8 cellular contexts compared by ENCODE assay signal in the genomic region with DNA sequence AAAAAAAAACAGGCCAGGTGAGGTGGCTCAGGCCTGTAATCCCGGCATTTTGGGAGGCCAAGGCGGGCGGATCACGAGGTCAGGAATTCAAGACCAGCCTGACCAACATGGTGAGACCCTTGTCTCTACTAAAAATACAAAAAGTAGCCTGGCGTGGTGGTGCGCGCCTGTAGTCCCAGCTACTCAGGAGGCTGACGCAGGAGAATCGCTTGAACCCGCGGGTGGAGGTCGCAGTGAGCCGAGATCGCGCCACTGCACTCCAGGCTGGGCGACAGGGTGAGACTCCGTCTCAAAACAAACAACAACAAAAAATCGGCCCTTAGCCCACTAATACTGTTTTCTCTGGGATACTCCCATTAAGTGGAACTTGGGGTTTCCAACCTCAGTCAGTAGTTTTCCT. TPM values are rescaled to one million over a fixed set of nuclear protein-coding genes. Genes with fewer than 3 reads are reported as not detected.
DNase-seq lines count a peak whose midpoint lies in the region; ATAC-seq and TF ChIP-seq lines count a peak whose summit lies in the region.
"Not testable (repeated sequence)": the region's sequence is repeated elsewhere in the genome, so short reads cannot be mapped to it uniquely, and the experiment has no call there.

No MANE protein-coding gene starts in this region.

- not testable (repeated sequence) for TF ChIP-seq POLR2A in IMR-90 (IDR thresholded peaks at IDR 0.05; ENCODE audit: low read depth, low read length); ovary (IDR thresholded peaks at IDR 0.05)

- not testable (repeated sequence) for H2AK9ac ChIP-seq in IMR-90 (replicated peaks; ENCODE audit: low read depth, low read length, poor library complexity)

- POLR2A ChIA-PET in IMR-90 (lab: Charles Lee; ENCODE audit: unreplicated experiment): not testable (repeated sequence)

- H2AK5ac ChIP-seq in IMR-90 (ENCODE audit: low read depth, low read length): not testable (repeated sequence)

- H3K18ac ChIP-seq in IMR-90 (ENCODE audit: low read depth, low read length): not testable (repeated sequence)

- not testable (repeated sequence) for H4K5ac ChIP-seq in IMR-90 (ENCODE audit: low read depth, low read length)

- not testable (repeated sequence) for TF ChIP-seq CTCF in IMR-90 (conservative IDR thresholded peaks at IDR 0.05; ENCODE audit: low read depth, low read length); ascending aorta (IDR thresholded peaks at IDR 0.05); epithelial cell of proximal tubule (conservative IDR thresholded peaks at IDR 0.05; ENCODE audit: low read depth, low read length); left lung (IDR thresholded peaks at IDR 0.05); ovary (IDR thresholded peaks at IDR 0.05)

- not testable (repeated sequence) for H4K91ac ChIP-seq in IMR-90 (ENCODE audit: insufficient read depth, low read depth, low read length)

- H3K9ac ChIP-seq in IMR-90 (ENCODE audit: low read depth, low read length): peak overlapping the region; percentile 97; the same call in 1 of the 2 replicates

- H3K4me3 Mint-ChIP-seq in CD4-positive, CD25-positive, alpha-beta regulatory T cell: peak overlapping the region; percentile 95 to 100 (median 99)
- peak overlapping the region; percentile 98 for H3K4me3 Mint-ChIP-seq in T-helper 2 cell treated with Interferon-gamma antibody and Interleukin-4, amounts not matched to agents 5 μg/mL and 100 μg/mL, for 36 hours

- peaks cover 35 to 70% (median 51%) of the 10 kb centered on the region in 4 donors for H3K4me1 Mint-ChIP-seq in CD4-positive, CD25-positive, alpha-beta regulatory T cell
- H3K4me1 Mint-ChIP-seq in T-helper 2 cell treated with Interferon-gamma antibody and Interleukin-4, amounts not matched to agents 5 μg/mL and 100 μg/mL, for 36 hours (ENCODE audit: low read depth): peaks cover 22% of the 10 kb centered on the region

- H2BK5ac ChIP-seq in IMR-90 (ENCODE audit: low read depth, low read length, poor library complexity, severe bottlenecking): not testable (repeated sequence)

- H3K56ac ChIP-seq in IMR-90 (ENCODE audit: extremely low read depth, insufficient read depth, low read length): not testable (repeated sequence)

- not testable (repeated sequence) for DNase-seq in CD4-positive, CD25-positive, alpha-beta regulatory T cell; IMR-90; T-helper 2 cell treated with Interferon-gamma antibody and Interleukin-4, amounts not matched to agents 5 μg/mL and 100 μg/mL, for 36 hours (ENCODE audit: low spot score); ascending aorta (ENCODE audit: low spot score in 2 of 2); epithelial cell of proximal tubule (ENCODE audit: low read depth)
- peak in 1 of 2 donors; percentile 59 for DNase-seq in left lung
- peak in 1 of 5 donors; percentile 25 for DNase-seq in ovary

- H2BK20ac ChIP-seq in IMR-90 (ENCODE audit: low read depth, low read length): not testable (repeated sequence)

- H3K27me3 ChIP-seq in CD4-positive, CD25-positive, alpha-beta regulatory T cell (ENCODE audit: control insufficient read depth, insufficient read depth, low read length); IMR-90 (ENCODE audit: control insufficient read depth, insufficient read depth, low read length); ascending aorta; left lung; ovary; thymus (ENCODE audit: control insufficient read depth, insufficient read depth): not testable (repeated sequence)

- H3K9me3 Mint-ChIP-seq in CD4-positive, CD25-positive, alpha-beta regulatory T cell; T-helper 2 cell treated with Interferon-gamma antibody and Interleukin-4, amounts not matched to agents 5 μg/mL and 100 μg/mL, for 36 hours: not testable (repeated sequence)

- H3K27ac ChIP-seq in CD4-positive, CD25-positive, alpha-beta regulatory T cell (ENCODE audit: insufficient read depth, low read length, poor library complexity, severe bottlenecking); IMR-90 (ENCODE audit: insufficient read depth, low read length); ascending aorta; ovary; thymus (ENCODE audit: low read depth): not testable (repeated sequence)
- peak overlapping the region in 1 of 2 donors; percentile 92 for H3K27ac ChIP-seq in left lung

- dilution Hi-C loops in IMR-90 (cut with HindIII; ENCODE audit: low sequenced_read_pairs, unreplicated experiment): not testable (repeated sequence)

- peaks cover 26% of the 10 kb centered on the region for H3K4me1 ChIP-seq in CD4-positive, CD25-positive, alpha-beta regulatory T cell (ENCODE audit: control insufficient read depth, insufficient read depth, low read length, poor library complexity, severe bottlenecking)
- H3K4me1 ChIP-seq in IMR-90 (ENCODE audit: control insufficient read depth, insufficient read depth, low read length); ovary (ENCODE audit: insufficient read depth); thymus (ENCODE audit: control insufficient read depth, insufficient read depth, low read length): not testable (repeated sequence)
- H3K4me1 ChIP-seq in ascending aorta (peaks cover 0 to 19% of the 10 kb centered on the region in 2 donors), left lung (peaks cover 0 to 28% of the 10 kb centered on the region in 2 donors)

- CTCF ChIA-PET in IMR-90 (lab: Yijun Ruan, JAX): interaction anchor here (0.6 kb wide), 1 partner anchor 494 kb away, joined by 4 read pairs; no protein-coding TSS in a partner anchor

- TF ChIP-seq EP300 in ovary (IDR thresholded peaks at IDR 0.05): not testable (repeated sequence)

- not testable (repeated sequence) for BruUV-seq in IMR-90 (replicated peaks; lab: Mats Ljungman, UMichigan)

- not testable (repeated sequence) for H3K9me3 ChIP-seq in CD4-positive, CD25-positive, alpha-beta regulatory T cell (ENCODE audit: control insufficient read depth in 2 of 2, low read length in 2 of 2); IMR-90 (ENCODE audit: control insufficient read depth, insufficient read depth, low read length); ascending aorta; left lung; ovary; thymus (ENCODE audit: control insufficient read depth)

- peak overlapping the region; percentile 99 for H3K4me2 ChIP-seq in IMR-90 (ENCODE audit: low read depth, low read length)

- in situ Hi-C loops in IMR-90 (cut with MboI; ENCODE audit: low sequenced_read_pairs): loop anchor here (10.0 kb wide), 1 partner anchor 947 kb away; a partner anchor contains a TSS

- H3K36me3 ChIP-seq in CD4-positive, CD25-positive, alpha-beta regulatory T cell (ENCODE audit: control insufficient read depth, insufficient read depth, low read length): peaks cover 10% of the 10 kb centered on the region
- H3K36me3 ChIP-seq in IMR-90 (ENCODE audit: control insufficient read depth, insufficient read depth, low read length) (peaks cover 17% of the 10 kb centered on the region), left lung (peaks cover 0 to 11% of the 10 kb centered on the region in 2 donors)
- not testable (repeated sequence) for H3K36me3 ChIP-seq in ascending aorta; ovary; thymus (ENCODE audit: control insufficient read depth, insufficient read depth)

- WGBS in IMR-90 (ENCODE audit: extremely low coverage in 2 of 2, insufficient read length in 1 of 2), 2 experiments: 93% methylated on average over 10 of the region's 18 CpGs; no CpG with 5 or more reads in 1 of the 2 experiments
- 74 to 86% (median 81%) methylated on average over 18 of the region's 18 CpGs for WGBS in ovary, 3 donors
- 91% methylated on average over 18 of the region's 18 CpGs for WGBS in thymus

- H3K79me1 ChIP-seq in IMR-90 (ENCODE audit: low read depth in 1 of 2, low read length in 2 of 2): peaks cover 18 to 47% of the 10 kb centered on the region in 2 experiments

- not testable (repeated sequence) for H2AFZ ChIP-seq in IMR-90 (replicated peaks; ENCODE audit: low read length, poor library complexity)

- peak overlapping the region; percentile 90 for H3K4me3 ChIP-seq in CD4-positive, CD25-positive, alpha-beta regulatory T cell (ENCODE audit: low read depth, low read length)
- H3K4me3 ChIP-seq in IMR-90 (ENCODE audit: insufficient read depth, low read depth, low read length) (peak overlapping the region; percentile 91), ascending aorta (peak overlapping the region; percentile 59 to 93), epithelial cell of proximal tubule (ENCODE audit: low read depth, low read length) (peak overlapping the region; percentile 83), left lung (peak overlapping the region; percentile 88 to 95), ovary (peak overlapping the region; percentile 97), thymus (ENCODE audit: low read length) (peak overlapping the region; percentile 73)

- H3K27me3 Mint-ChIP-seq in CD4-positive, CD25-positive, alpha-beta regulatory T cell; T-helper 2 cell treated with Interferon-gamma antibody and Interleukin-4, amounts not matched to agents 5 μg/mL and 100 μg/mL, for 36 hours (ENCODE audit: low read depth): not testable (repeated sequence)

- H3K4ac ChIP-seq in IMR-90 (ENCODE audit: low read depth, low read length): peak overlapping the region; percentile 25; the same call in 1 of the 2 replicates

- intact Hi-C loops in IMR-90 (cut with micrococcal nuclease); left lung (cut with DNase I): not testable (repeated sequence)
- intact Hi-C loops in ascending aorta (cut with DNase I): loop anchor here (2.0 to 10.0 kb wide), 6 partner anchors 125 to 1573 kb away; a partner anchor contains a TSS
- intact Hi-C loops in ovary (cut with DNase I): loop anchor here in 2 of 4 donors (5.0 to 10.0 kb wide), 2 partner anchors 117 to 125 kb away; a partner anchor contains a TSS

- H2BK15ac ChIP-seq in IMR-90 (ENCODE audit: low read depth, low read length): not testable (repeated sequence)

- not testable (repeated sequence) for H2BK120ac ChIP-seq in IMR-90 (ENCODE audit: low read depth, low read length)

- peak overlapping the region; percentile 22; the same call in 1 of the 2 replicates for H3K14ac ChIP-seq in IMR-90 (replicated peaks; ENCODE audit: low read depth, low read length)

- peak overlapping the region in 1 of 3 donors; percentile 94 for H3K27ac Mint-ChIP-seq in CD4-positive, CD25-positive, alpha-beta regulatory T cell
- H3K27ac Mint-ChIP-seq in T-helper 2 cell treated with Interferon-gamma antibody and Interleukin-4, amounts not matched to agents 5 μg/mL and 100 μg/mL, for 36 hours: not testable (repeated sequence)

- peaks cover 28% of the 10 kb centered on the region for H4K20me1 ChIP-seq in IMR-90 (ENCODE audit: insufficient read depth, low read length)

- ATAC-seq in CD4-positive, CD25-positive, alpha-beta regulatory T cell (ENCODE audit: low read depth in 2 of 2); IMR-90 (ENCODE audit: low read depth); left lung: not testable (repeated sequence)

- H4K8ac ChIP-seq in IMR-90 (ENCODE audit: low read depth in 2 of 2, low read length in 2 of 2): peak overlapping the region in 1 of 2 experiments; percentile 24; a peak in 1 of 4 replicates

- H3K36me3 Mint-ChIP-seq in CD4-positive, CD25-positive, alpha-beta regulatory T cell: peaks cover 13% of the 10 kb centered on the region
- peaks cover 21% of the 10 kb centered on the region for H3K36me3 Mint-ChIP-seq in T-helper 2 cell treated with Interferon-gamma antibody and Interleukin-4, amounts not matched to agents 5 μg/mL and 100 μg/mL, for 36 hours (ENCODE audit: low read depth)

- not testable (repeated sequence) for TF ChIP-seq RAD21 in IMR-90 (IDR thresholded peaks at IDR 0.05; ENCODE audit: low read length)

- H3K23ac ChIP-seq in IMR-90 (ENCODE audit: low read depth, low read length): peak overlapping the region; percentile 63

- peaks cover 12% of the 10 kb centered on the region; the same call in 1 of the 2 replicates for H3K9me1 ChIP-seq in IMR-90 (ENCODE audit: insufficient read depth, low read length)

RNA-seq across cellular contexts. Expression of a gene that starts 1.1 kb away (rescaled TPM):
- 15.8 TPM for total RNA-seq in CD4-positive, CD25-positive, alpha-beta regulatory T cell
- polyA plus RNA-seq in CD4-positive, CD25-positive, alpha-beta regulatory T cell: 1 to 10 TPM; 6.4 to 7.9 (median 7.0) TPM
- total RNA-seq in IMR-90 (2012; rRNA removed) (223 and 336 TPM in 2 replicates), ascending aorta (17.9 TPM), epithelial cell of proximal tubule (26.5 and 33.1 TPM in 2 replicates), left lung (10 to 100 TPM; 44.0 to 61.8 TPM), ovary (10 to 100 TPM; 22.4 to 48.5 (median 39.9) TPM)
- polyA plus RNA-seq in IMR-90 (2012; rRNA removed) (64.3 and 68.4 TPM in 2 replicates), ovary (10 to 100 TPM; 12.1 to 16.8 TPM), thymus (10.5 TPM)
- 10.0 and 14.5 TPM in 2 replicates for polyA plus RNA-seq in IMR-90 (2012; cell fraction: cytosol; rRNA removed)
- polyA plus RNA-seq in IMR-90 (2012; cell fraction: nucleus; rRNA removed; ENCODE audit: low replicate concordance): 12.8 and 124 TPM in 2 replicates

RNA-seq across cellular contexts. Expression of a gene that starts 1.2 kb away (rescaled TPM):
- 2.1 TPM for total RNA-seq in CD4-positive, CD25-positive, alpha-beta regulatory T cell
- 1 to 10 TPM; 3.0 to 3.7 (median 3.3) TPM for polyA plus RNA-seq in CD4-positive, CD25-positive, alpha-beta regulatory T cell
- total RNA-seq in IMR-90 (2012; rRNA removed): 3.9 and 4.7 TPM in 2 replicates
- 3.5 and 4.1 TPM in 2 replicates for polyA plus RNA-seq in IMR-90 (2012; rRNA removed)
- polyA plus RNA-seq in IMR-90 (2012; cell fraction: cytosol; rRNA removed): 0.98 and 1.2 TPM in 2 replicates
- polyA plus RNA-seq in IMR-90 (2012; cell fraction: nucleus; rRNA removed; ENCODE audit: low replicate concordance): 1.5 and 9.5 TPM in 2 replicates
- total RNA-seq in ascending aorta: 3.5 TPM
- total RNA-seq in epithelial cell of proximal tubule: 1.6 and 2.8 TPM in 2 replicates
- total RNA-seq in left lung: 1 to 10 TPM; 2.5 to 3.8 TPM
- 1 to 10 TPM; 2.8 to 5.3 (median 4.3) TPM for total RNA-seq in ovary
- polyA plus RNA-seq in ovary: 1 to 10 TPM; 4.4 to 5.2 TPM
- 4.3 TPM for polyA plus RNA-seq in thymus
